Comparison of ENCODE assay signal across 1 cellular context in genomic region chr2:28654286-28654980, GRCh38.
TF ChIP-seq lines count a peak whose summit lies in the region.

No MANE protein-coding gene starts in this region.

TF ChIP-seq in SK-N-SH treated with all-trans-retinoic acid at 6 μM for 48 hours, 23 proteins besides CTCF, POLR2A, EP300 and RAD21 (continued from another document):
- TF ChIP-seq CSRNP3 (CRISPR knock-in tag; IDR thresholded peaks at IDR 0.05) (no peak), SNAI2 (CRISPR knock-in tag; IDR thresholded peaks at IDR 0.05) (no peak), PATZ1 (CRISPR knock-in tag; IDR thresholded peaks at IDR 0.05; ENCODE audit: borderline replicate concordance) (no peak), ESRRG (CRISPR knock-in tag; IDR thresholded peaks at IDR 0.05) (no peak), RARB (CRISPR knock-in tag; IDR thresholded peaks at IDR 0.05) (no peak), GLIS3 (CRISPR knock-in tag; IDR thresholded peaks at IDR 0.05) (no peak), ISL1 (CRISPR knock-in tag; IDR thresholded peaks at IDR 0.05) (no peak; the same call in 1 of the 2 replicates), OSR1 (CRISPR knock-in tag; IDR thresholded peaks at IDR 0.05) (no peak), TOX (CRISPR knock-in tag; IDR thresholded peaks at IDR 0.05; ENCODE audit: borderline replicate concordance) (no peak), ZC3H10 (CRISPR knock-in tag; IDR thresholded peaks at IDR 0.05) (no peak), ZFP30 (CRISPR knock-in tag; IDR thresholded peaks at IDR 0.05) (no peak), ZFP3 (CRISPR knock-in tag; IDR thresholded peaks at IDR 0.05) (no peak), ZNF565 (CRISPR knock-in tag; conservative IDR thresholded peaks at IDR 0.05; ENCODE audit: low read depth) (no peak)
TF ChIP-seq in SK-N-SH treated with all-trans-retinoic acid at 6 μM for 48 hours: peak in this region for 0.
